ENCODE assay signal across 15 cellular contexts in genomic region chr2:238891667-238892500, GRCh38. TPM values are rescaled to one million over a fixed set of nuclear protein-coding genes. Genes with fewer than 3 reads are reported as not detected.
"Had no signal": no experiment of that assay in that cellular context is flagged by ENCODE, and none has a peak within 500 bp of the region (broad histone marks: within the 10 kb centered on the region; RNA-seq: fewer than 3 reads in every experiment).

No MANE protein-coding gene starts in this region.

- H3K9me3 ChIP-seq: body of pancreas, colonic mucosa, esophagus squamous epithelium, right atrium auricular region, stomach had no signal

- DNase-seq: activated CD4-positive, alpha-beta memory T cell treated with anti-CD3 and anti-CD28 coated beads for 36 hours; activated CD8-positive, alpha-beta memory T cell treated with anti-CD3 and anti-CD28 coated beads, Interleukin-2, amount 10 ng/mL, durations not matched to agents 7 days and 5 days; activated T-cell treated with anti-CD3 and anti-CD28 coated beads, Interleukin-2, amount 50 U/mL, for 1 hour; body of pancreas; caudate nucleus; colonic mucosa; esophagus squamous epithelium; foreskin keratinocyte; stomach; T-helper 17 cell; WERI-Rb-1 had no signal

- H3K4me2 ChIP-seq: smooth muscle cell had no signal

- H3K4me1 ChIP-seq: body of pancreas, colonic mucosa, foreskin keratinocyte, parathyroid adenoma had no signal

- H3K27ac ChIP-seq: body of pancreas, colonic mucosa, esophagus squamous epithelium, foreskin keratinocyte, parathyroid adenoma, right atrium auricular region, stomach, WERI-Rb-1 had no signal

- H3K27me3 ChIP-seq: body of pancreas, colonic mucosa, esophagus squamous epithelium, foreskin keratinocyte, right atrium auricular region had no signal

- H2AFZ ChIP-seq: parathyroid adenoma had no signal

- H3K4me3 ChIP-seq: body of pancreas, colonic mucosa, esophagus squamous epithelium, right atrium auricular region, smooth muscle cell, stomach had no signal

- H3K9ac ChIP-seq: parathyroid adenoma had no signal

- ATAC-seq: activated CD8-positive, alpha-beta memory T cell treated with anti-CD3 and anti-CD28 coated beads, Interleukin-2, amount 10 ng/mL, durations not matched to agents 7 days and 5 days; body of pancreas; foreskin keratinocyte; T-helper 17 cell had no signal

- H3K36me3 ChIP-seq: colonic mucosa, right atrium auricular region, WERI-Rb-1 had no signal

RNA-seq across cellular contexts. Expression of gene TWIST2, which starts 44.0 kb away (rescaled TPM):
- total RNA-seq: activated CD4-positive, alpha-beta memory T cell treated with anti-CD3 and anti-CD28 coated beads for 36 hours; activated CD8-positive, alpha-beta memory T cell treated with anti-CD3 and anti-CD28 coated beads, Interleukin-2, amount 10 ng/mL, durations not matched to agents 7 days and 5 days; activated T-helper 2 cell treated with anti-CD3 and anti-CD28 coated beads, Interferon-gamma antibody, Interleukin-2, Interleukin-4, amounts not matched to agents 10 μg/mL and 5 μg/mL and 100 μg/mL, durations not matched to agents 14 hours and 24 hours and 36 hours; T-helper 17 cell had no signal
